ENCODE assay signal across 8 cellular contexts in the genomic region with DNA sequence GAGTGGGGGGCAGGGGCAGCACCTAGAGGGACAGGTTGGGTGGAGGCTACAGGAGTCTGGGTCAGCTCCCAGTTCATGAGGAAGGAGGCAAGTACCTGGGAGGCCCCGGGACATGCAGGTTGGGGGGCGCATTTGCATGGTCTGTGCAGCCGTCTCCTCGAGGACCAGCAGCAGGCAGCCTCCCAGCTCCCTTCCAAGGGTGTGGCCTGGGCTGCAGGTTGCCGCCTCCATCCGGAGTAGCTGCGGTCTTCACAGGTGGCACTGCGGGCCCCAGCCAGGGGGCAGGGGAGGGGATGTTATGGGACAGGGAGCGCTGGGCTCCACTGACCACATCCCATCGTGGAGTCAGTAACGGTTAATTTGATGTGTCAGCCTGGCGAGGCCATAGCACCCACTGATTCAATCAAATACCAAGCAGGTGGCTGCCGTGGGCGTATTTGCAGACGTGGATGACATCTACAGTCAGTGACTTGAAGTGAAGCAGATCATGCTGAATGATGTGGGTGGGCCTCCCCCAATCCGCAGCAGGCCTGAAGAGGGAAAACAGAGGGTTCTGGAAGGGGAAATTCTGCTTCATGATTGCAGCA.
DNase-seq lines count a peak whose midpoint lies in the region; ATAC-seq and TF ChIP-seq lines count a peak whose summit lies in the region.

No MANE protein-coding gene starts in this region.

- H2AFZ ChIP-seq in PC-9, result no peak overlapping the region

- no peak for TF ChIP-seq CTCF in PC-9 (conservative IDR thresholded peaks at IDR 0.05)
- TF ChIP-seq CTCF in esophagus muscularis mucosa (IDR thresholded peaks at IDR 0.05), result no peak
- no peak for TF ChIP-seq CTCF in prostate gland (IDR thresholded peaks at IDR 0.05)

- intact Hi-C loops in PC-9 (cut with micrococcal nuclease; ENCODE audit: unreplicated experiment), result no loop called here
- intact Hi-C loops in esophagus muscularis mucosa (cut with DNase I), result no loop called here
- intact Hi-C loops in prostate gland (cut with DNase I), result no loop called here

- CTCF ChIA-PET in PC-9 (lab: Charles Lee), result no interaction called here

- TF ChIP-seq POLR2A in esophagus muscularis mucosa (IDR thresholded peaks at IDR 0.05; ENCODE audit: low read depth) (no peak), prostate gland (IDR thresholded peaks at IDR 0.05) (no peak)

- POLR2A ChIA-PET in PC-9 (lab: Charles Lee; ENCODE audit: unreplicated experiment), result no interaction called here

- H3K4me1 ChIP-seq in PC-9 (replicated peaks; ENCODE audit: insufficient read depth) (peaks cover 27% of the 10 kb centered on the region), esophagus muscularis mucosa (peaks cover 15 to 44% (median 36%) of the 10 kb centered on the region in 4 donors), prostate gland (replicated peaks) (no peaks in the 10 kb centered on the region)

- WGBS in esophagus muscularis mucosa, result 92% methylated on average over 13 of the region's 16 CpGs
- 86% methylated on average over 16 of the region's 16 CpGs for WGBS in prostate gland

- H3K27ac ChIP-seq in PC-9 (no peak overlapping the region), esophagus muscularis mucosa (replicated peaks in 1 of 4) (no peak overlapping the region), prostate gland (no peak overlapping the region)

- ATAC-seq in GM18520 (IDR thresholded peaks at IDR 0.05; ENCODE audit: unreplicated experiment), result peak; percentile 76
- ATAC-seq in HG03439 (IDR thresholded peaks at IDR 0.05; ENCODE audit: unreplicated experiment), result peak; percentile 81
- ATAC-seq in activated T-helper 17 cell treated with anti-CD3 and anti-CD28 coated beads, Interleukin-2, amount 50 U/mL, for 72 hours (replicated peaks), result peak; percentile 91

- no peaks in the 10 kb centered on the region for H3K9me2 ChIP-seq in PC-9 (ENCODE audit: insufficient read depth)

- no peaks in the 10 kb centered on the region for H3K27me3 Mint-ChIP-seq in activated T-helper 17 cell treated with anti-CD3 and anti-CD28 coated beads, Interleukin-2, amount 50 U/mL, for 72 hours

- no peaks in the 10 kb centered on the region for H3K36me3 ChIP-seq in PC-9 (ENCODE audit: low read depth)
- H3K36me3 ChIP-seq in esophagus muscularis mucosa, result no peaks in the 10 kb centered on the region
- no peaks in the 10 kb centered on the region for H3K36me3 ChIP-seq in prostate gland

- H3K27me3 ChIP-seq in PC-9 (ENCODE audit: insufficient read depth, low read depth) (0 out of 2 replicates have a peak, but pooled peaks cover 3% of the 10 kb centered on the region), esophagus muscularis mucosa (no peaks in the 10 kb centered on the region), prostate gland (replicated peaks; ENCODE audit: insufficient read depth) (no peaks in the 10 kb centered on the region)

- BruUV-seq in PC-9 (replicated peaks; lab: Mats Ljungman, UMichigan), result no TSS peak

- H3K79me2 ChIP-seq in PC-9 (ENCODE audit: low read depth), result no peaks in the 10 kb centered on the region

- H3K4me2 ChIP-seq in PC-9, result no peak overlapping the region

- no peak for TF ChIP-seq EP300 in esophagus muscularis mucosa (IDR thresholded peaks at IDR 0.05)

- H3K4me3 ChIP-seq in PC-9, result no peak overlapping the region
- no peak overlapping the region for H3K4me3 ChIP-seq in esophagus muscularis mucosa
- no peak overlapping the region for H3K4me3 ChIP-seq in prostate gland

- H3K27ac Mint-ChIP-seq in activated T-helper 17 cell treated with anti-CD3 and anti-CD28 coated beads, Interleukin-2, amount 50 U/mL, for 72 hours, result peak overlapping the region; percentile 88

- DNase-seq in stimulated activated CD4-positive, alpha-beta T cell treated with anti-CD3 and anti-CD28 coated beads, Interleukin-1b, Interleukin-23, amount 100 ng/mL, for 48 hours, result peak; percentile 91
- DNase-seq in PC-9 (no peak), esophagus muscularis mucosa (ENCODE audit: extremely low spot score) (no peak), NCI-H526 (lab: John Stamatoyannopoulos, UW) (no peak), prostate gland (ENCODE audit: low spot score) (no peak)

- H3K36me3 Mint-ChIP-seq in activated T-helper 17 cell treated with anti-CD3 and anti-CD28 coated beads, Interleukin-2, amount 50 U/mL, for 72 hours (ENCODE audit: low read depth), result no peaks in the 10 kb centered on the region

- H3K4me1 Mint-ChIP-seq in activated T-helper 17 cell treated with anti-CD3 and anti-CD28 coated beads, Interleukin-2, amount 50 U/mL, for 72 hours, result peaks cover 23% of the 10 kb centered on the region

- H4K20me1 ChIP-seq in PC-9 (ENCODE audit: insufficient read depth), result no peaks in the 10 kb centered on the region

- H3K9me3 Mint-ChIP-seq in activated T-helper 17 cell treated with anti-CD3 and anti-CD28 coated beads, Interleukin-2, amount 50 U/mL, for 72 hours, result no peaks in the 10 kb centered on the region

- peaks cover 19% of the 10 kb centered on the region; the same call in 1 of the 2 replicates for H3F3A ChIP-seq in PC-9 (ENCODE audit: insufficient read depth, low read depth)

- H3K4me3 Mint-ChIP-seq in activated T-helper 17 cell treated with anti-CD3 and anti-CD28 coated beads, Interleukin-2, amount 50 U/mL, for 72 hours, result peak overlapping the region; percentile 61

- H3K9me3 ChIP-seq in PC-9 (ENCODE audit: insufficient read depth, low read depth) (no peaks in the 10 kb centered on the region), esophagus muscularis mucosa (no peaks in the 10 kb centered on the region), prostate gland (no peaks in the 10 kb centered on the region)
